35 cellular contexts compared by ENCODE assay signal in genomic region chr3:40669176-40669575, GRCh38.
"Had no signal": no experiment of that assay in that cellular context is flagged by ENCODE, and none has a peak within 500 bp of the region (broad histone marks: within the 10 kb centered on the region; RNA-seq: fewer than 3 reads in every experiment).

No MANE protein-coding gene starts in this region.

- ATAC-seq: activated CD8-positive, alpha-beta T cell treated with anti-CD3 and anti-CD28 coated beads for 36 hours; activated naive CD4-positive, alpha-beta T cell treated with anti-CD3 and anti-CD28 coated beads, Interleukin-2, amount 50 U/mL, for 72 hours; activated T-cell treated with anti-CD3 and anti-CD28 coated beads, Interleukin-2, amount 50 U/mL, for 4 hours; activated T-cell treated with anti-CD3 and anti-CD28 coated beads, Interleukin-2, amount 50 U/mL, for 72 hours; activated T-helper 17 cell treated with anti-CD3 and anti-CD28 coated beads, Interleukin-2, amount 50 U/mL, for 72 hours; body of pancreas had no signal

- DNase-seq: activated B cell treated with CpG ODN at 0.5 μM for 24 hours; activated CD4-positive, alpha-beta memory T cell treated with anti-CD3 and anti-CD28 coated beads for 36 hours; activated CD4-positive, alpha-beta T cell treated with anti-CD3 and anti-CD28 coated beads for 4 hours; activated CD4-positive, alpha-beta T cell treated with anti-CD3 and anti-CD28 coated beads, Interleukin-2, amount 10 ng/mL, durations not matched to agents 24 days and 14 days; activated CD4-positive, alpha-beta T cell treated with anti-CD3 and anti-CD28 coated beads, Interleukin-2, amount 50 U/mL, for 1 hour; activated CD4-positive, alpha-beta T cell treated with anti-CD3 and anti-CD28 coated beads, Interleukin-2, amount 50 U/mL, for 4 hours; activated CD4-positive, CD25-positive, alpha-beta regulatory T cell treated with anti-CD3 and anti-CD28 coated beads, Interleukin-2, amount 50 U/mL, for 72 hours; activated CD8-positive, alpha-beta memory T cell treated with anti-CD3 and anti-CD28 coated beads, Interleukin-2, amount 50 U/mL, for 4 hours; activated CD8-positive, alpha-beta T cell treated with anti-CD3 and anti-CD28 coated beads for 36 hours; activated effector memory CD4-positive, alpha-beta T cell treated with anti-CD3 and anti-CD28 coated beads, Interleukin-2, amount 50 U/mL, for 16 hours; activated gamma-delta T cell treated with Interleukin-2 at 50 U/mL for 16 hours; activated naive CD4-positive, alpha-beta T cell; activated naive CD4-positive, alpha-beta T cell treated with anti-CD3 and anti-CD28 coated beads for 36 hours; activated naive CD4-positive, alpha-beta T cell treated with anti-CD3 and anti-CD28 coated beads, Interleukin-2, amount 50 U/mL, for 16 hours; activated naive CD8-positive, alpha-beta T cell treated with anti-CD3 and anti-CD28 coated beads for 36 hours; activated T-cell treated with anti-CD3 and anti-CD28 coated beads for 4 hours; activated T-cell treated with anti-CD3 and anti-CD28 coated beads, Interleukin-2, amount 50 U/mL, for 1 hour; activated T-cell treated with anti-CD3 and anti-CD28 coated beads, Interleukin-2, amount 50 U/mL, for 4 hours; activated T-cell treated with anti-CD3 and anti-CD28 coated beads, Interleukin-2, amount 50 U/mL, for 72 hours; adrenal gland; amniotic stem cell; aorta; body of pancreas; brain microvascular endothelial cell; caudate nucleus; cerebellar nuclear complex; T-helper 2 cell; T-helper 9 cell had no signal

- H3K27me3 ChIP-seq: adrenal gland, body of pancreas, brain microvascular endothelial cell, breast epithelium, cardiac muscle cell had no signal

- H3K36me3 ChIP-seq: adrenal gland, brain microvascular endothelial cell, breast epithelium, cardiac muscle cell had no signal

- H3K27ac ChIP-seq: adrenal gland, body of pancreas, brain microvascular endothelial cell, breast epithelium, cardiac muscle cell, VCaP had no signal

- H3K9me3 ChIP-seq: adrenal gland, body of pancreas, breast epithelium had no signal

- H3K4me1 ChIP-seq: adrenal gland, body of pancreas, breast epithelium had no signal

- H3K4me3 ChIP-seq: adrenal gland, body of pancreas, breast epithelium, cardiac muscle cell had no signal

- FAIRE-seq: astrocyte, TTC549 had no signal
